ENCODE assay signal across 22 cellular contexts in the genomic region with DNA sequence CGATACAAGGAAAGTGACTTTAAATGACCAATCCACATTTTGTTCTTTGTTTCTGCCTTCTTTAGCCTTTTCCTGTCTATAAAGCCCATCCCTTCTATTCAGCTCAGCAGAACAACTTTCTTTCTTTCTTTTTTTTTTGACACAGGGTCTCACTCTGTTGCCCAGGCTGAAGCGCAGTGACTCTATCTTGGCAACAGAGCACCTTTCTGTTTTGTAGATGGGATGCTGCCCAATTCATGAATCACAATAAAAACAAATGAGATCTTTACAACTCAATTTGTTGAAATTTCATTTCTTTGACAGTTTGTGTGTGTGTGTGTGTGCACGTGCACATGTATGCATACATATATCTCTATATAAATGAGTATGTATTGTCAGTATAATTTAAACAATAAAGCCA. TPM values are rescaled to one million over a fixed set of nuclear protein-coding genes. Genes with fewer than 3 reads are reported as not detected.
DNase-seq lines count a peak whose midpoint lies in the region; ATAC-seq and TF ChIP-seq lines count a peak whose summit lies in the region.
"Had no signal": no experiment of that assay in that cellular context is flagged by ENCODE, and none has a peak within 500 bp of the region (broad histone marks: within the 10 kb centered on the region; RNA-seq: fewer than 3 reads in every experiment).

No MANE protein-coding gene starts in this region.

- no peak for ATAC-seq in activated naive CD4-positive, alpha-beta T cell treated with anti-CD3 and anti-CD28 coated beads, Interleukin-2, amount 50 U/mL, for 72 hours
- no peak for ATAC-seq in aorta (ENCODE audit: low FRiP score)
- ATAC-seq: Right ventricle myocardium inferior had no signal

- H3K27me3 ChIP-seq in endodermal cell (ENCODE audit: control insufficient read depth, insufficient read depth, low read length, poor library complexity, severe bottlenecking) (no peaks in the 10 kb centered on the region), uterus (no peaks in the 10 kb centered on the region), aorta (ENCODE audit: control insufficient read depth in 1 of 2, insufficient read depth in 2 of 2, low read length in 1 of 2) (no peaks in the 10 kb centered on the region)

- peaks cover 26% of the 10 kb centered on the region for H3K4me1 Mint-ChIP-seq in activated naive CD4-positive, alpha-beta T cell treated with anti-CD3 and anti-CD28 coated beads for 36 hours (ENCODE audit: low read depth)
- H3K4me1 Mint-ChIP-seq in endodermal cell (peaks cover 22% of the 10 kb centered on the region), nephron (peaks cover 65% of the 10 kb centered on the region)

- no peak for DNase-seq in activated naive CD4-positive, alpha-beta T cell treated with anti-CD3 and anti-CD28 coated beads for 36 hours
- DNase-seq in activated naive CD4-positive, alpha-beta T cell treated with anti-CD3 and anti-CD28 coated beads, Interleukin-2, amount 50 U/mL, for 72 hours (ENCODE audit: low spot score in 2 of 2): no peak
- peak; percentile 4 for DNase-seq in endodermal cell
- peak in 1 of 2 donors; percentile 2 for DNase-seq in uterus
- no peak for DNase-seq in SHP77 (lab: John Stamatoyannopoulos, UW)
- no peak for DNase-seq in medulla oblongata (ENCODE audit: extremely low spot score)
- DNase-seq in aorta: no peak
- DNase-seq: 8988T, AML-193, C1 segment of cervical spinal cord, GOT3, HCEC 1CT, IMR-90, NCI-H1105, NCI-H146, NCI-H2029, NCI-H345, NCI-H526, OCI-M1 had no signal

- H3K9me3 ChIP-seq in endodermal cell (ENCODE audit: control insufficient read depth, low read length): peaks cover 6% of the 10 kb centered on the region
- H3K9me3 ChIP-seq in uterus: no peaks in the 10 kb centered on the region
- no peaks in the 10 kb centered on the region for H3K9me3 ChIP-seq in aorta (ENCODE audit: control insufficient read depth, low read length)

- H3K27ac ChIP-seq in endodermal cell (ENCODE audit: low read depth, low read length): no peak overlapping the region
- peak overlapping the region; percentile 53 to 66 for H3K27ac ChIP-seq in uterus
- H3K27ac ChIP-seq in aorta (ENCODE audit: low read depth in 1 of 2, low read length in 2 of 2): no peak overlapping the region

- H3K4me1 ChIP-seq in endodermal cell (ENCODE audit: control insufficient read depth, insufficient read depth, low read length) (no peaks in the 10 kb centered on the region), uterus (peaks cover 8 to 9% of the 10 kb centered on the region in 2 donors), aorta (ENCODE audit: control insufficient read depth in 1 of 2, insufficient read depth in 2 of 2, low read length in 2 of 2) (peaks cover 3 to 5% of the 10 kb centered on the region in 2 donors)

- 89 to 99% methylated on average over 1 to 2 of the region's 3 CpGs for WGBS in endodermal cell (ENCODE audit: insufficient coverage in 1 of 2, insufficient read length in 1 of 2), 2 experiments
- 48 to 52% methylated on average over 3 of the region's 3 CpGs for WGBS in aorta, 2 donors

- H3K4me3 Mint-ChIP-seq in activated naive CD4-positive, alpha-beta T cell treated with anti-CD3 and anti-CD28 coated beads for 36 hours: no peak overlapping the region
- H3K4me3 Mint-ChIP-seq in endodermal cell (no peak overlapping the region), nephron (no peak overlapping the region)

- H3K27ac Mint-ChIP-seq in activated naive CD4-positive, alpha-beta T cell treated with anti-CD3 and anti-CD28 coated beads for 36 hours: peak overlapping the region; percentile 19
- no peak overlapping the region for H3K27ac Mint-ChIP-seq in activated naive CD4-positive, alpha-beta T cell treated with anti-CD3 and anti-CD28 coated beads, Interleukin-2, amount 50 U/mL, for 72 hours
- no peak overlapping the region for H3K27ac Mint-ChIP-seq in endodermal cell
- H3K27ac Mint-ChIP-seq in nephron: peak overlapping the region in 2 of 3 experiments; percentile 41 to 43

- H3K36me3 ChIP-seq in endodermal cell (ENCODE audit: control insufficient read depth, insufficient read depth, low read length) (no peaks in the 10 kb centered on the region), uterus (no peaks in the 10 kb centered on the region), aorta (ENCODE audit: control insufficient read depth in 1 of 2, insufficient read depth in 2 of 2, low read length in 1 of 2) (no peaks in the 10 kb centered on the region)

- H3K9ac ChIP-seq in endodermal cell (ENCODE audit: extremely low read depth, low read length, poor library complexity, severe bottlenecking): no peak overlapping the region

- TF ChIP-seq CTCF in endodermal cell (conservative IDR thresholded peaks at IDR 0.05): no peak
- no peak for TF ChIP-seq CTCF in nephron (IDR thresholded peaks at IDR 0.05; ENCODE audit: unreplicated experiment in 3 of 3)
- TF ChIP-seq CTCF in uterus (IDR thresholded peaks at IDR 0.05): no peak

- H3K9me3 Mint-ChIP-seq in activated naive CD4-positive, alpha-beta T cell treated with anti-CD3 and anti-CD28 coated beads for 36 hours: no peaks in the 10 kb centered on the region
- H3K9me3 Mint-ChIP-seq in activated naive CD4-positive, alpha-beta T cell treated with anti-CD3 and anti-CD28 coated beads, Interleukin-2, amount 50 U/mL, for 72 hours: peaks cover 0 to 5% of the 10 kb centered on the region in 2 donors
- H3K9me3 Mint-ChIP-seq in endodermal cell (no peaks in the 10 kb centered on the region), nephron (no peaks in the 10 kb centered on the region)

- intact Hi-C loops in activated naive CD4-positive, alpha-beta T cell treated with anti-CD3 and anti-CD28 coated beads for 36 hours (cut with micrococcal nuclease): no loop called here
- intact Hi-C loops in uterus (cut with DNase I; ENCODE audit: low total_unique reads): no loop called here
- intact Hi-C loops in aorta (cut with DNase I): loop anchor here in 1 of 2 donors (10.0 kb wide), 1 partner anchor 113 kb away; no protein-coding TSS in a partner anchor

- CTCF ChIA-PET in activated naive CD4-positive, alpha-beta T cell treated with anti-CD3 and anti-CD28 coated beads for 36 hours (lab: Charles Lee): interaction anchor here (0.7 to 1.4 kb wide), 3 partner anchors 22 to 343 kb away, joined by 3 to 6 read pairs (median 5); no protein-coding TSS in a partner anchor

- H3K4me3 ChIP-seq in endodermal cell (ENCODE audit: low read length): no peak overlapping the region
- H3K4me3 ChIP-seq in uterus: no peak overlapping the region
- no peak overlapping the region for H3K4me3 ChIP-seq in aorta (ENCODE audit: low read length in 2 of 2)

- no peaks in the 10 kb centered on the region for H3K27me3 Mint-ChIP-seq in activated naive CD4-positive, alpha-beta T cell treated with anti-CD3 and anti-CD28 coated beads for 36 hours (ENCODE audit: low read depth)
- H3K27me3 Mint-ChIP-seq in endodermal cell (ENCODE audit: insufficient read depth) (peaks cover 65% of the 10 kb centered on the region), nephron (ENCODE audit: low read depth) (no peaks in the 10 kb centered on the region)

- no peak for TF ChIP-seq POLR2A in uterus (IDR thresholded peaks at IDR 0.05)

- peaks cover 3% of the 10 kb centered on the region for H3K36me3 Mint-ChIP-seq in activated naive CD4-positive, alpha-beta T cell treated with anti-CD3 and anti-CD28 coated beads for 36 hours (ENCODE audit: low read depth)
- H3K36me3 Mint-ChIP-seq in activated naive CD4-positive, alpha-beta T cell treated with anti-CD3 and anti-CD28 coated beads, Interleukin-2, amount 50 U/mL, for 72 hours: no peaks in the 10 kb centered on the region
- H3K36me3 Mint-ChIP-seq in endodermal cell (ENCODE audit: low read depth) (no peaks in the 10 kb centered on the region), nephron (ENCODE audit: low read depth) (no peaks in the 10 kb centered on the region)

RNA-seq across cellular contexts. Expression of gene TSPAN18, which starts 25.5 kb away (rescaled TPM):
- 1 to 10 TPM; 7.3 to 8.4 TPM for total RNA-seq in activated naive CD4-positive, alpha-beta T cell treated with anti-CD3 and anti-CD28 coated beads for 36 hours
- 1 to 10 TPM; 2.3 to 3.6 TPM for total RNA-seq in activated naive CD4-positive, alpha-beta T cell treated with anti-CD3 and anti-CD28 coated beads, Interleukin-2, amount 50 U/mL, for 72 hours
- total RNA-seq in endodermal cell: 10 to 100 TPM; 28.0 to 28.7 TPM
- polyA plus RNA-seq in endodermal cell (2013, experiment 1 of 2): 96.1 TPM
- 74.6 TPM for polyA plus RNA-seq in endodermal cell (2013, experiment 2 of 2)
- total RNA-seq in uterus: 100 to 1,000 TPM in 1 of 4 donors, 10 to 100 TPM in 1, 1 to 10 TPM in 2; 1.2 to 117 (median 20.1) TPM
- 10 to 100 TPM; 34.8 to 44.9 TPM for total RNA-seq in aorta
- polyA plus RNA-seq in aorta: 1 to 10 TPM; 1.0 to 1.2 TPM
- total RNA-seq: SK-MEL-5 had no signal

Comparison
In these comparisons a context has a peak if more than half of its experiments do, and no peak if none do; other contexts are left out.
1. H3K27ac Mint-ChIP-seq: peak in activated naive CD4-positive, alpha-beta T cell treated with anti-CD3 and anti-CD28 coated beads for 36 hours (single experiment) and nephron (2 of 3); none in activated naive CD4-positive, alpha-beta T cell treated with anti-CD3 and anti-CD28 coated beads, Interleukin-2, amount 50 U/mL, for 72 hours (0 of 2) and endodermal cell (single experiment).
2. H3K27ac ChIP-seq: peak in uterus (2 of 2); none in endodermal cell (single experiment) and aorta (0 of 2).